1 cellular context compared by ENCODE assay signal in genomic region chr6:20427856-20428255, GRCh38.
TF ChIP-seq lines count a peak whose summit lies in the region.

No MANE protein-coding gene starts in this region.

TF ChIP-seq in WTC11, 78 proteins besides CTCF, POLR2A, EP300 and RAD21 (continued from another document):
- TF ChIP-seq STAT6 (CRISPR knock-in tag; conservative IDR thresholded peaks at IDR 0.05; ENCODE audit: low read depth) (no peak), FOXJ3 (CRISPR knock-in tag; IDR thresholded peaks at IDR 0.05; ENCODE audit: borderline replicate concordance) (no peak), ZMAT4 (CRISPR knock-in tag; IDR thresholded peaks at IDR 0.05) (no peak), E2F1 (CRISPR knock-in tag; IDR thresholded peaks at IDR 0.05) (no peak), FOXP4 (CRISPR knock-in tag; IDR thresholded peaks at IDR 0.05) (no peak), JUN (CRISPR knock-in tag; IDR thresholded peaks at IDR 0.05) (no peak), ZNF232 (CRISPR knock-in tag; IDR thresholded peaks at IDR 0.05) (no peak), ZNF317 (CRISPR knock-in tag; IDR thresholded peaks at IDR 0.05; ENCODE audit: borderline replicate concordance, low read depth) (no peak), E2F5 (CRISPR knock-in tag; IDR thresholded peaks at IDR 0.05) (no peak), NFYB (CRISPR knock-in tag; conservative IDR thresholded peaks at IDR 0.05; ENCODE audit: low read depth) (no peak)
